In genomic region chr9:131677051-131677444, GRCh38 we compare ENCODE assay signal across 9 cellular contexts.
DNase-seq lines count a peak whose midpoint lies in the region; ATAC-seq lines count a peak whose summit lies in the region.
"Had no signal": no experiment of that assay in that cellular context is flagged by ENCODE, and none has a peak within 500 bp of the region (broad histone marks: within the 10 kb centered on the region; RNA-seq: fewer than 3 reads in every experiment).

No MANE protein-coding gene starts in this region.

- H3K9me3 Mint-ChIP-seq in IgD-negative memory B cell, result no peaks in the 10 kb centered on the region
- H3K9me3 Mint-ChIP-seq in activated T-helper 2 cell treated with anti-CD3 and anti-CD28 coated beads, Interferon-gamma antibody, Interleukin-2, Interleukin-4, amounts not matched to agents 10 μg/mL and 5 μg/mL and 100 μg/mL, durations not matched to agents 14 hours and 24 hours and 36 hours, result no peaks in the 10 kb centered on the region

- no peaks in the 10 kb centered on the region for H3K27me3 Mint-ChIP-seq in IgD-negative memory B cell
- no peaks in the 10 kb centered on the region for H3K27me3 Mint-ChIP-seq in activated T-helper 2 cell treated with anti-CD3 and anti-CD28 coated beads, Interferon-gamma antibody, Interleukin-2, Interleukin-4, amounts not matched to agents 10 μg/mL and 5 μg/mL and 100 μg/mL, durations not matched to agents 14 hours and 24 hours and 36 hours (ENCODE audit: low read depth)

- H3K27ac ChIP-seq in substantia nigra (ENCODE audit: low read depth, low read length, poor library complexity, severe bottlenecking), result peak overlapping the region; percentile 47
- H3K27ac ChIP-seq: VCaP had no signal

- intact Hi-C loops in activated T-helper 2 cell treated with anti-CD3 and anti-CD28 coated beads, Interferon-gamma antibody, Interleukin-2, Interleukin-4, amounts not matched to agents 10 μg/mL and 5 μg/mL and 100 μg/mL, durations not matched to agents 14 hours and 24 hours and 36 hours (cut with micrococcal nuclease), result no loop called here

- peak overlapping the region; percentile 89 to 100 (median 100) for H3K4me3 Mint-ChIP-seq in IgD-negative memory B cell
- peak overlapping the region; percentile 36 for H3K4me3 Mint-ChIP-seq in activated T-helper 2 cell treated with anti-CD3 and anti-CD28 coated beads, Interferon-gamma antibody, Interleukin-2, Interleukin-4, amounts not matched to agents 10 μg/mL and 5 μg/mL and 100 μg/mL, durations not matched to agents 14 hours and 24 hours and 36 hours (ENCODE audit: low read depth)

- H3K36me3 Mint-ChIP-seq in IgD-negative memory B cell, result peaks cover 7% of the 10 kb centered on the region
- peaks cover 28% of the 10 kb centered on the region for H3K36me3 Mint-ChIP-seq in activated T-helper 2 cell treated with anti-CD3 and anti-CD28 coated beads, Interferon-gamma antibody, Interleukin-2, Interleukin-4, amounts not matched to agents 10 μg/mL and 5 μg/mL and 100 μg/mL, durations not matched to agents 14 hours and 24 hours and 36 hours (ENCODE audit: low read depth)

- DNase-seq in activated T-helper 2 cell treated with anti-CD3 and anti-CD28 coated beads, Interferon-gamma antibody, Interleukin-2, Interleukin-4, amounts not matched to agents 10 μg/mL and 5 μg/mL and 100 μg/mL, durations not matched to agents 14 hours and 24 hours and 36 hours (ENCODE audit: low spot score), result no peak
- peak; percentile 58 for DNase-seq in iris pigment epithelial cell (ENCODE audit: low read depth)
- DNase-seq in substantia nigra (lab: John Stamatoyannopoulos, UW), result no peak
- no peak for DNase-seq in DMS53 (lab: John Stamatoyannopoulos, UW)
- DNase-seq in OCI-M2 (lab: John Stamatoyannopoulos, UW; ENCODE audit: unreplicated experiment), result no peak

- H3K27ac Mint-ChIP-seq in IgD-negative memory B cell, result peak overlapping the region; percentile 81 to 96 (median 95)
- peak overlapping the region; percentile 96 for H3K27ac Mint-ChIP-seq in activated T-helper 2 cell treated with anti-CD3 and anti-CD28 coated beads, Interferon-gamma antibody, Interleukin-2, Interleukin-4, amounts not matched to agents 10 μg/mL and 5 μg/mL and 100 μg/mL, durations not matched to agents 14 hours and 24 hours and 36 hours

- no peak for ATAC-seq in GM21717 (IDR thresholded peaks at IDR 0.05; ENCODE audit: unreplicated experiment)
- ATAC-seq: K562 had no signal

- peaks cover 43 to 65% (median 53%) of the 10 kb centered on the region in 3 donors for H3K4me1 Mint-ChIP-seq in IgD-negative memory B cell
- H3K4me1 Mint-ChIP-seq in activated T-helper 2 cell treated with anti-CD3 and anti-CD28 coated beads, Interferon-gamma antibody, Interleukin-2, Interleukin-4, amounts not matched to agents 10 μg/mL and 5 μg/mL and 100 μg/mL, durations not matched to agents 14 hours and 24 hours and 36 hours (ENCODE audit: low read depth), result peaks cover 84% of the 10 kb centered on the region
